8 cellular contexts compared by ENCODE assay signal in the genomic region with DNA sequence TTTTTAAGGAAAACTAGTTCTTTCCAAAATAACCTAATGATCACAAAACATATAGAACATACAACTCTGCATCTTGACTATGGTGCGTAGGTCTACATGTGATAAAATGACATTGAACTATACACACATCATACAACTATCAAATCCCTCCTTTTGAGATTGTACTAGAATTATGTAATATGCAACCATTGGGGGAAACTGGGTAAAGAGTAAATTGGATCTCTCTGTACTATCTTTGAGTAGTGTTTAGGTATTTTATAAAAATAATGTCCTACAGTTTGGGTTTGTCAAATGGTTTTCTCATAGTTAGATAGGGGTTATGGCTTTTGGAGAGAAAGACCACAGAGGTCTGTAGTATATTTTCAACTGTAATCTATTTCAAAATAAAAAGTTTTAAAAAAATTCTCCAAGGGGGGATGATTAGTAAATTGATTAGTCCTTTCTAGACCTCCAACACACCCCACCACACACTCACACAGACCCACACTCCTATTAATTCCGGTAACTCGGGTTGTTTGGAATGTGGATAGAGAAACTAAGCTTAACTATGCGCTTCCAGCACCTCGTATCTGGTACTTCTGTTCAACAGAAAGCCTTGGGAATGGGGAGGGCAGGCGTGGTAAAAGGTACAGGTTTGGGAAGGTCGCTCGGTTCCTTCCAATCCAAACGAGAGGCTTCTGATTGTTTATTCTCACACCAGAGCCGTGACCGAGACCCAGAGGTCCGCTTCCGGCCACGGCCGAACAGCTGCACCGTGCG. TPM values are rescaled to one million over a fixed set of nuclear protein-coding genes. Genes with fewer than 3 reads are reported as not detected.
DNase-seq lines count a peak whose midpoint lies in the region; ATAC-seq, FAIRE-seq and TF ChIP-seq lines count a peak whose summit lies in the region.

No MANE protein-coding gene starts in this region.

- H3K27ac ChIP-seq in right atrium auricular region (peak overlapping the region; percentile 95 to 99), RWPE1 (peak overlapping the region; percentile 94), epithelial cell of prostate (peak overlapping the region; percentile 91), trophoblast cell (ENCODE audit: low read depth, low read length) (peak overlapping the region; percentile 91)

- no CpG with 5 or more reads among the region's 17 CpGs for WGBS in trophoblast cell (ENCODE audit: extremely low coverage, insufficient coverage, insufficient read length)

- H3K4ac ChIP-seq in trophoblast cell (ENCODE audit: low read depth, low read length), result peak overlapping the region; percentile 80

- in situ Hi-C loops in ACHN (cut with HindIII; ENCODE audit: low pct_ligation_motif_present, low pct_unique_long_range_greater_than_20kb, low sequenced_read_pairs), result no loop called here

- no peak overlapping the region for H2BK12ac ChIP-seq in trophoblast cell (ENCODE audit: low read length)

- peak overlapping the region; percentile 87 for H3K9ac ChIP-seq in trophoblast cell (ENCODE audit: low read length)

- H3K79me1 ChIP-seq in trophoblast cell (ENCODE audit: low read length), result peaks cover 16% of the 10 kb centered on the region

- H2BK5ac ChIP-seq in trophoblast cell (ENCODE audit: low read depth, low read length, poor library complexity), result peak overlapping the region; percentile 55

- intact Hi-C loops in left cardiac atrium (cut with DNase I), result loop anchor here in 1 of 2 donors (5.0 kb wide), 1 partner anchor 189 kb away; the partner anchor contains the start of gene SLC30A6

- no peaks in the 10 kb centered on the region for H3K9me3 ChIP-seq in right atrium auricular region
- H3K9me3 ChIP-seq in trophoblast cell (ENCODE audit: insufficient read depth, low read depth, low read length), result no peaks in the 10 kb centered on the region

- FAIRE-seq in RCC 7860 (lab: Jason Lieb, UNC), result no peak

- H3K4me2 ChIP-seq in trophoblast cell (ENCODE audit: low read length), result peak overlapping the region; percentile 74

- no peak for ATAC-seq in left cardiac atrium
- ATAC-seq in HG03039 (IDR thresholded peaks at IDR 0.05; ENCODE audit: unreplicated experiment), result no peak

- peak overlapping the region; percentile 91 for H3K18ac ChIP-seq in trophoblast cell (ENCODE audit: low read length)

- TF ChIP-seq CTCF in right atrium auricular region (IDR thresholded peaks at IDR 0.05) (no peak), RWPE1 (conservative IDR thresholded peaks at IDR 0.05; ENCODE audit: low read depth) (no peak)

- peak overlapping the region; percentile 78 for H4K91ac ChIP-seq in trophoblast cell (ENCODE audit: low read depth, low read length)

- peak overlapping the region; percentile 80 for H2AFZ ChIP-seq in trophoblast cell (ENCODE audit: insufficient read depth, low read length, poor library complexity)

- H3K27me3 ChIP-seq in right atrium auricular region (no peaks in the 10 kb centered on the region), trophoblast cell (ENCODE audit: insufficient read depth, low read length) (no peaks in the 10 kb centered on the region)

- peaks cover 0 to 29% of the 10 kb centered on the region in 2 donors for H3K4me1 ChIP-seq in right atrium auricular region
- H3K4me1 ChIP-seq in trophoblast cell (ENCODE audit: control insufficient read depth in 1 of 2, insufficient read depth in 2 of 2, low read length in 2 of 2), result peaks cover 2% of the 10 kb centered on the region in 2 experiments

- peaks cover 18% of the 10 kb centered on the region for H3K79me2 ChIP-seq in trophoblast cell (ENCODE audit: control insufficient read depth, insufficient read depth, low read length, poor library complexity)

- POLR2A ChIA-PET in RWPE1 (lab: Yijun Ruan, JAX; ENCODE audit: low non-redundant PET), result interaction anchor here (0.9 kb wide), 1 partner anchor 25 kb away, joined by 4 read pairs; no protein-coding TSS in a partner anchor

- H2AK5ac ChIP-seq in trophoblast cell (ENCODE audit: low read length), result peak overlapping the region; percentile 66

- no peak for DNase-seq in right atrium auricular region (ENCODE audit: low spot score)
- DNase-seq in left cardiac atrium, result no peak
- DNase-seq in RWPE1 (ENCODE audit: low spot score), result peak; percentile 46
- DNase-seq in epithelial cell of prostate (ENCODE audit: low read depth, low spot score), result no peak
- DNase-seq in trophoblast cell, result peak in 1 of 2 donors; percentile 52
- DNase-seq in ACHN, result no peak
- no peak for DNase-seq in RCC 7860 (ENCODE audit: low spot score)

- H3K36me3 ChIP-seq in right atrium auricular region (no peaks in the 10 kb centered on the region), trophoblast cell (ENCODE audit: control insufficient read depth in 1 of 2, insufficient read depth in 2 of 2, low read length in 2 of 2) (no peaks in the 10 kb centered on the region)

- no peak overlapping the region for H3K23ac ChIP-seq in trophoblast cell (ENCODE audit: low read length)

- peak overlapping the region; percentile 45 for H2BK120ac ChIP-seq in trophoblast cell (ENCODE audit: insufficient read depth, low read length, poor library complexity)

- H4K8ac ChIP-seq in trophoblast cell (ENCODE audit: low read depth, low read length), result peak overlapping the region; percentile 85

- H3K14ac ChIP-seq in trophoblast cell (ENCODE audit: low read length), result peak overlapping the region; percentile 84

- CTCF ChIA-PET in RWPE1 (lab: Yijun Ruan, JAX), result no interaction called here

- H3K4me3 ChIP-seq in right atrium auricular region (peak overlapping the region; percentile 86 to 93), trophoblast cell (ENCODE audit: low read depth, low read length) (peak overlapping the region; percentile 98)

- H4K12ac ChIP-seq in trophoblast cell (ENCODE audit: low read depth, low read length), result peak overlapping the region; percentile 92

RNA-seq across cellular contexts. Expression of gene BIRC6, which starts 0.7 kb away (rescaled TPM):
- total RNA-seq in right atrium auricular region (10 to 100 TPM; 50.4 to 50.6 TPM), left cardiac atrium (10 to 100 TPM; 38.6 to 52.5 TPM)
- polyA plus RNA-seq in trophoblast cell (2013), result 18.0 and 19.8 TPM in 2 replicates
